ENCODE assay signal across 29 cellular contexts in genomic region chr22:22902247-22902962, GRCh38. TPM values are rescaled to one million over a fixed set of nuclear protein-coding genes. Genes with fewer than 3 reads are reported as not detected.
A peak's percentile ranks its signal among the peaks of the same experiment; 100 is the strongest.
DNase-seq lines count a peak whose midpoint lies in the region; ATAC-seq and TF ChIP-seq lines count a peak whose summit lies in the region.
"Had no signal": no experiment of that assay in that cellular context is flagged by ENCODE, and none has a peak within 500 bp of the region (broad histone marks: within the 10 kb centered on the region; RNA-seq: fewer than 3 reads in every experiment).

No MANE protein-coding gene starts in this region.

- H3K4me2 ChIP-seq in SU-DHL-6 (ENCODE audit: low read depth, low read length, poor library complexity, severe bottlenecking): peak overlapping the region; percentile 16

- peak overlapping the region; percentile 21 to 82 (median 68) for H3K27ac Mint-ChIP-seq in IgD-negative memory B cell
- H3K27ac Mint-ChIP-seq in glutamatergic neuron (ENCODE audit: unreplicated experiment): no peak overlapping the region
- H3K27ac Mint-ChIP-seq: activated naive CD4-positive, alpha-beta T cell treated with anti-CD3 and anti-CD28 coated beads, Interleukin-2, amount 50 U/mL, for 72 hours; activated T-helper 17 cell treated with anti-CD3 and anti-CD28 coated beads, Interleukin-2, amount 50 U/mL, for 72 hours had no signal

- TF ChIP-seq CTCF in SU-DHL-6 (IDR thresholded peaks at IDR 0.05; ENCODE audit: insufficient read depth, low read length, poor library complexity, severe bottlenecking) (no peak), mucosa of descending colon (IDR thresholded peaks at IDR 0.05) (no peak), glutamatergic neuron (IDR thresholded peaks at IDR 0.05; ENCODE audit: partially characterized antibody, unreplicated experiment) (no peak)

- H3K9me3 ChIP-seq in SU-DHL-6 (ENCODE audit: insufficient read depth, low read length) (no peaks in the 10 kb centered on the region), mucosa of descending colon (no peaks in the 10 kb centered on the region)
- H3K9me3 ChIP-seq in effector memory CD4-positive, alpha-beta T cell (ENCODE audit: control insufficient read depth, low read length): no peaks in the 10 kb centered on the region
- H3K9me3 ChIP-seq: tibial artery had no signal

- H3K27ac ChIP-seq in SU-DHL-6 (ENCODE audit: low read depth, low read length): peak overlapping the region; percentile 88
- no peak overlapping the region for H3K27ac ChIP-seq in effector memory CD4-positive, alpha-beta T cell (ENCODE audit: insufficient read depth, low read length, poor library complexity, severe bottlenecking)
- H3K27ac ChIP-seq: tibial artery had no signal

- H3K36me3 Mint-ChIP-seq in IgD-negative memory B cell (no peaks in the 10 kb centered on the region), glutamatergic neuron (ENCODE audit: unreplicated experiment) (no peaks in the 10 kb centered on the region)
- H3K36me3 Mint-ChIP-seq: activated naive CD4-positive, alpha-beta T cell treated with anti-CD3 and anti-CD28 coated beads, Interleukin-2, amount 50 U/mL, for 72 hours; CD4-positive, alpha-beta memory T cell; natural killer cell had no signal

- H3K36me3 ChIP-seq in SU-DHL-6 (ENCODE audit: low read length) (no peaks in the 10 kb centered on the region; the same call in 1 of the 2 replicates), mucosa of descending colon (ENCODE audit: low read depth) (no peaks in the 10 kb centered on the region)
- no peaks in the 10 kb centered on the region for H3K36me3 ChIP-seq in effector memory CD4-positive, alpha-beta T cell (ENCODE audit: control insufficient read depth, insufficient read depth, low read length)
- H3K36me3 ChIP-seq: tibial artery had no signal

- no peaks in the 10 kb centered on the region for H3K27me3 Mint-ChIP-seq in IgD-negative memory B cell
- peaks cover 10% of the 10 kb centered on the region for H3K27me3 Mint-ChIP-seq in glutamatergic neuron (ENCODE audit: unreplicated experiment)
- H3K27me3 Mint-ChIP-seq: stimulated activated naive CD8-positive, alpha-beta T cell treated with anti-CD3 and anti-CD28 coated beads, Interleukin-15, Interleukin-2, amounts not matched to agents 100 ng/mL and 50 ng/mL, for 24 hours had no signal

- no peak overlapping the region for H3K4me3 ChIP-seq in SU-DHL-6 (ENCODE audit: insufficient read depth, low read length, poor library complexity, severe bottlenecking)
- no peak overlapping the region for H3K4me3 ChIP-seq in mucosa of descending colon
- no peak overlapping the region for H3K4me3 ChIP-seq in effector memory CD4-positive, alpha-beta T cell (ENCODE audit: insufficient read depth, low read depth, low read length, poor library complexity, severe bottlenecking)
- H3K4me3 ChIP-seq: tibial artery had no signal

- H3K9ac ChIP-seq in SU-DHL-6 (ENCODE audit: low read length): peak overlapping the region; percentile 27

- H3K9me2 ChIP-seq in SU-DHL-6 (replicated peaks; ENCODE audit: insufficient read depth, low read length): no peaks in the 10 kb centered on the region

- peak overlapping the region; percentile 41 to 87 (median 80) for H3K4me3 Mint-ChIP-seq in IgD-negative memory B cell
- no peak overlapping the region for H3K4me3 Mint-ChIP-seq in glutamatergic neuron (ENCODE audit: unreplicated experiment)
- H3K4me3 Mint-ChIP-seq: activated T-helper 17 cell treated with anti-CD3 and anti-CD28 coated beads, Interleukin-2, amount 50 U/mL, for 72 hours; CD4-positive, alpha-beta memory T cell; natural killer cell; stimulated activated naive CD8-positive, alpha-beta T cell treated with anti-CD3 and anti-CD28 coated beads, Interleukin-15, Interleukin-2, amounts not matched to agents 100 ng/mL and 50 ng/mL, for 24 hours had no signal

- H3K9me3 Mint-ChIP-seq in IgD-negative memory B cell (no peaks in the 10 kb centered on the region), glutamatergic neuron (ENCODE audit: unreplicated experiment) (peaks cover 4% of the 10 kb centered on the region)
- H3K9me3 Mint-ChIP-seq: activated naive CD4-positive, alpha-beta T cell treated with anti-CD3 and anti-CD28 coated beads, Interleukin-2, amount 50 U/mL, for 72 hours; activated T-helper 17 cell treated with anti-CD3 and anti-CD28 coated beads, Interleukin-2, amount 50 U/mL, for 72 hours; CD4-positive, alpha-beta memory T cell; natural killer cell; stimulated activated naive CD8-positive, alpha-beta T cell treated with anti-CD3 and anti-CD28 coated beads, Interleukin-15, Interleukin-2, amounts not matched to agents 100 ng/mL and 50 ng/mL, for 24 hours had no signal

- H3K4me1 Mint-ChIP-seq in IgD-negative memory B cell: peaks cover 8 to 33% (median 27%) of the 10 kb centered on the region in 3 donors
- peaks cover 7% of the 10 kb centered on the region for H3K4me1 Mint-ChIP-seq in glutamatergic neuron (ENCODE audit: low read depth, unreplicated experiment)
- H3K4me1 Mint-ChIP-seq: activated T-helper 17 cell treated with anti-CD3 and anti-CD28 coated beads, Interleukin-2, amount 50 U/mL, for 72 hours; CD4-positive, alpha-beta memory T cell; natural killer cell had no signal

- H3K79me2 ChIP-seq in SU-DHL-6 (ENCODE audit: insufficient read depth, low read length): peaks cover 36% of the 10 kb centered on the region

- intact Hi-C loops in mucosa of descending colon (cut with DNase I, micrococcal nuclease): no loop called here

- H3F3A ChIP-seq in SU-DHL-6 (ENCODE audit: insufficient read depth): peaks cover 68% of the 10 kb centered on the region

- H4K20me1 ChIP-seq in SU-DHL-6 (ENCODE audit: low read depth, low read length): no peaks in the 10 kb centered on the region

- no peak overlapping the region for H2AFZ ChIP-seq in SU-DHL-6 (ENCODE audit: low read depth, low read length, severe bottlenecking)

- peak; percentile 4 for ATAC-seq in mucosa of descending colon
- ATAC-seq: activated naive CD4-positive, alpha-beta T cell treated with anti-CD3 and anti-CD28 coated beads, Interleukin-2, amount 50 U/mL, for 72 hours; activated T-helper 17 cell treated with anti-CD3 and anti-CD28 coated beads, Interleukin-2, amount 50 U/mL, for 72 hours; natural killer cell; right cardiac atrium; SK-N-SH treated with all-trans-retinoic acid at 6 μM for 48 hours had no signal

- DNase-seq in mucosa of descending colon: no peak
- DNase-seq in glutamatergic neuron: no peak
- DNase-seq in NCI-H1048 (lab: John Stamatoyannopoulos, UW): no peak
- DNase-seq in stimulated activated CD4-positive, alpha-beta T cell treated with anti-CD3 and anti-CD28 coated beads, Interleukin-2, amount 100 ng/mL, for 24 hours: no peak
- no peak for DNase-seq in effector memory CD4-positive, alpha-beta T cell
- DNase-seq: activated CD4-positive, alpha-beta T cell treated with anti-CD3 and anti-CD28 coated beads, Interleukin-2, amount 50 U/mL, for 48 hours; activated CD8-positive, alpha-beta memory T cell treated with anti-CD3 and anti-CD28 coated beads, Interleukin-2, amount 50 U/mL, for 48 hours; CD4-positive, alpha-beta memory T cell; dermis blood vessel endothelial cell; mesendoderm; natural killer cell; NCI-H1694 treated with DMSO at 0.1 percent for 48 hours; NCI-H2171 treated with DMSO at 0.1 percent for 48 hours; NCI-H524 treated with DMSO at 0.1 percent for 48 hours; stimulated activated CD4-positive, alpha-beta T cell treated with anti-CD3 and anti-CD28 coated beads, Interleukin-12 subunit alpha, Interleukin-12 subunit beta, amount 100 ng/mL, for 4 hours; T-helper 9 cell; tibial artery had no signal

- H3K27me3 ChIP-seq in SU-DHL-6 (ENCODE audit: low read length): no peaks in the 10 kb centered on the region
- no peaks in the 10 kb centered on the region for H3K27me3 ChIP-seq in effector memory CD4-positive, alpha-beta T cell (replicated peaks; ENCODE audit: control insufficient read depth, insufficient read depth, low read length, poor library complexity, severe bottlenecking)

- H3K4me1 ChIP-seq in mucosa of descending colon (ENCODE audit: low read depth): no peaks in the 10 kb centered on the region
- no peaks in the 10 kb centered on the region for H3K4me1 ChIP-seq in effector memory CD4-positive, alpha-beta T cell (ENCODE audit: control insufficient read depth, insufficient read depth, low read length, poor library complexity, severe bottlenecking)
- H3K4me1 ChIP-seq: tibial artery had no signal

RNA-seq across cellular contexts. Expression of gene IGLL5, which starts 14.8 kb away (rescaled TPM):
- 195 TPM for polyA plus RNA-seq in IgD-negative memory B cell
- total RNA-seq in mucosa of descending colon (10 to 100 TPM; 14.1 to 32.8 (median 16.1) TPM), glutamatergic neuron (ENCODE audit: unreplicated experiment) (not detected)
- total RNA-seq: activated naive CD4-positive, alpha-beta T cell treated with anti-CD3 and anti-CD28 coated beads, Interleukin-2, amount 50 U/mL, for 72 hours; activated T-helper 17 cell treated with anti-CD3 and anti-CD28 coated beads, Interleukin-2, amount 50 U/mL, for 72 hours; cardiac septum; CD4-positive, alpha-beta memory T cell; dermis blood vessel endothelial cell; fibroblast of lung; H4; osteocyte; RPMI7951 had no signal
- polyA plus RNA-seq: fibroblast of lung, right cardiac atrium had no signal

Comparison
In these comparisons a context has a peak if more than half of its experiments do, and no peak if none do; other contexts are left out.
1. RNA of gene IGLL5, which starts 14.8 kb away (total RNA-seq): 14.1 to 32.8 TPM in mucosa of descending colon; not detected in glutamatergic neuron (single experiment); every median in the first group is over 10 times any median in the second.